Comparison of ENCODE assay signal across 8 cellular contexts in the genomic region with DNA sequence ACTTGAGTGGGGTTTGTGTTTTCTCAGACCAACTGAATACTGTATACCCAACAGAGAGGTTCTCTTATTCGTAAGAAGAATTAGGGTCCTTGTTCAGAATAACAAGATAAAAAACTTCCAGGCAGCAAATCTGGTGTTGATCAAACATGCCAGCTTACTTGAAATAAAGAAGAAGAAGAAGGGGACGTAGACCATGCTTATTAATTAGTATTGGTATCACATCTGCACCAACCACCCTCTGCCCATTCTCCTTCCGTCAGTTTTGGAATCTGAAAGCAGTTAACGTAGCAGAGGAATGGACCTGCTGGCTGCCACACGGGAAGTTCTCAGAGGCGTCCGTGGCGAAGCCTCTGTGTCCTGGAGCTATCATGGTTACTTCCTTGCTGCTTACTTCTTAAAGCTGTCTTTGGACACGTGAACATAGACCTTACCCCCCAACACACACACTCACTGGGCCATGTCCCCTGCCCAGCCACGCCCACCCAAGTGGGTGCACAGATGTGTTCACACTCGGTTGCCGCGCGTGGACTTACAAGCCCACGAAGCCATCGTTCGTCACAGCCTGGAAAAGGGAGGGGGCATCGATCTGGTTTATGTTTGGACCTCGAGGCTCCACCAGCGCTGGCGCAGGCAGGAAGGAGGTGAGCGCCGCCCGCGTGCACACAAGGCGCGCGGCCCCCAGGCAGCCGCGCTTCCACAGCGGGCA. TPM values are rescaled to one million over a fixed set of nuclear protein-coding genes. Genes with fewer than 3 reads are reported as not detected.
DNase-seq lines count a peak whose midpoint lies in the region; ATAC-seq, FAIRE-seq and TF ChIP-seq lines count a peak whose summit lies in the region.

No MANE protein-coding gene starts in this region.

- H3K27me3 ChIP-seq in BLaER1 = peaks cover 100% of the 10 kb centered on the region
- peaks cover 48% of the 10 kb centered on the region for H3K27me3 ChIP-seq in HAP-1 (ENCODE audit: low read depth)
- peaks cover 71% of the 10 kb centered on the region for H3K27me3 ChIP-seq in brain microvascular endothelial cell (replicated peaks)
- H3K27me3 ChIP-seq in muscle layer of duodenum (ENCODE audit: low read depth, low read length) = peaks cover 53% of the 10 kb centered on the region
- H3K27me3 ChIP-seq in small intestine (ENCODE audit: control insufficient read depth in 2 of 2, insufficient read depth in 2 of 2, low read length in 2 of 2) = peaks cover 0 to 37% of the 10 kb centered on the region in 2 donors

- no peak overlapping the region for H3K9ac ChIP-seq in BLaER1

- peak overlapping the region; percentile 96 for H3K4me2 ChIP-seq in BLaER1

- H3K9me3 ChIP-seq in BLaER1 = no peaks in the 10 kb centered on the region
- no peaks in the 10 kb centered on the region for H3K9me3 ChIP-seq in HAP-1
- H3K9me3 ChIP-seq in muscle layer of duodenum (ENCODE audit: control insufficient read depth in 1 of 2, low read length in 2 of 2) = no peaks in the 10 kb centered on the region
- no peaks in the 10 kb centered on the region for H3K9me3 ChIP-seq in small intestine (ENCODE audit: control insufficient read depth, low read depth)

- H3K4me3 ChIP-seq in BLaER1 (peak overlapping the region; percentile 66), HAP-1 (peak overlapping the region; percentile 24; the same call in 1 of the 2 replicates), brain microvascular endothelial cell (ENCODE audit: low read depth, low read length) (peak overlapping the region; percentile 40), muscle layer of duodenum (ENCODE audit: low read depth in 1 of 2, low read length in 2 of 2) (peak overlapping the region; percentile 37 to 72), small intestine (ENCODE audit: low read depth in 1 of 2, low read length in 2 of 2) (peak overlapping the region in 1 of 2 donors; percentile 41)

- DNase-seq in HAP-1 (ENCODE audit: low spot score in 2 of 2) (no peak), brain microvascular endothelial cell (no peak), NCI-H446 treated with DMSO at 0.1 percent for 48 hours (lab: John Stamatoyannopoulos, UW) (no peak), small intestine (no peak), AML-193 (lab: John Stamatoyannopoulos, UW) (no peak)

- H3K27ac ChIP-seq in BLaER1 (no peak overlapping the region), brain microvascular endothelial cell (no peak overlapping the region), muscle layer of duodenum (ENCODE audit: low read length) (no peak overlapping the region), small intestine (ENCODE audit: low read depth in 1 of 2, low read length in 1 of 2) (no peak overlapping the region)

- H3K36me3 ChIP-seq in BLaER1 = no peaks in the 10 kb centered on the region
- H3K36me3 ChIP-seq in HAP-1 (replicated peaks) = no peaks in the 10 kb centered on the region
- no peaks in the 10 kb centered on the region for H3K36me3 ChIP-seq in brain microvascular endothelial cell (replicated peaks)
- no peaks in the 10 kb centered on the region for H3K36me3 ChIP-seq in muscle layer of duodenum (ENCODE audit: control insufficient read depth in 1 of 2, insufficient read depth in 2 of 2, low read length in 2 of 2)
- no peaks in the 10 kb centered on the region for H3K36me3 ChIP-seq in small intestine (ENCODE audit: control insufficient read depth in 2 of 2, insufficient read depth in 2 of 2, low read length in 2 of 2)

- in situ Hi-C loops in HAP-1 (cut with MboI; ENCODE audit: low sequenced_read_pairs) = no loop called here
- in situ Hi-C loops in brain microvascular endothelial cell (cut with HindIII; ENCODE audit: low pct_ligation_motif_present, low sequenced_read_pairs) = no loop called here

- FAIRE-seq in small intestine (lab: Jason Lieb, UNC) = no peak

- 5 to 14% (median 8%) methylated on average over 24 to 31 of the region's 31 CpGs for WGBS in small intestine, 3 donors

- TF ChIP-seq CTCF in brain microvascular endothelial cell (IDR thresholded peaks at IDR 0.05; ENCODE audit: low read depth, low read length, missing control alignments) = no peak

- H3K4me1 ChIP-seq in BLaER1 (peaks cover 36% of the 10 kb centered on the region), HAP-1 (peaks cover 21% of the 10 kb centered on the region), muscle layer of duodenum (ENCODE audit: control insufficient read depth in 1 of 2, insufficient read depth in 2 of 2, low read length in 2 of 2) (peaks cover 13 to 44% of the 10 kb centered on the region in 2 donors), small intestine (ENCODE audit: control insufficient read depth in 2 of 2, insufficient read depth in 1 of 2, low read depth in 1 of 2, low read length in 1 of 2) (peaks cover 0 to 7% of the 10 kb centered on the region in 2 donors)

- no peak for ATAC-seq in GM21526 (IDR thresholded peaks at IDR 0.05; ENCODE audit: low FRiP score, unreplicated experiment)

- peaks cover 88% of the 10 kb centered on the region for H4K20me1 ChIP-seq in BLaER1

RNA-seq across cellular contexts. Expression of gene DLL1, which starts 4.1 kb away (rescaled TPM):
- polyA plus RNA-seq in small intestine = 10 to 100 TPM in 1 of 3 donors, 1 to 10 TPM in 1, under 1 TPM in 1; 0.81 to 16.5 (median 1.8) TPM

RNA-seq across cellular contexts. Expression of gene FAM120B, which starts 11.6 kb away (rescaled TPM):
- 10 to 100 TPM in 2 of 3 donors, 1 to 10 TPM in 1; 6.5 to 11.0 (median 10.2) TPM for polyA plus RNA-seq in small intestine
